Comparison of ENCODE assay signal across 8 cellular contexts in the genomic region with DNA sequence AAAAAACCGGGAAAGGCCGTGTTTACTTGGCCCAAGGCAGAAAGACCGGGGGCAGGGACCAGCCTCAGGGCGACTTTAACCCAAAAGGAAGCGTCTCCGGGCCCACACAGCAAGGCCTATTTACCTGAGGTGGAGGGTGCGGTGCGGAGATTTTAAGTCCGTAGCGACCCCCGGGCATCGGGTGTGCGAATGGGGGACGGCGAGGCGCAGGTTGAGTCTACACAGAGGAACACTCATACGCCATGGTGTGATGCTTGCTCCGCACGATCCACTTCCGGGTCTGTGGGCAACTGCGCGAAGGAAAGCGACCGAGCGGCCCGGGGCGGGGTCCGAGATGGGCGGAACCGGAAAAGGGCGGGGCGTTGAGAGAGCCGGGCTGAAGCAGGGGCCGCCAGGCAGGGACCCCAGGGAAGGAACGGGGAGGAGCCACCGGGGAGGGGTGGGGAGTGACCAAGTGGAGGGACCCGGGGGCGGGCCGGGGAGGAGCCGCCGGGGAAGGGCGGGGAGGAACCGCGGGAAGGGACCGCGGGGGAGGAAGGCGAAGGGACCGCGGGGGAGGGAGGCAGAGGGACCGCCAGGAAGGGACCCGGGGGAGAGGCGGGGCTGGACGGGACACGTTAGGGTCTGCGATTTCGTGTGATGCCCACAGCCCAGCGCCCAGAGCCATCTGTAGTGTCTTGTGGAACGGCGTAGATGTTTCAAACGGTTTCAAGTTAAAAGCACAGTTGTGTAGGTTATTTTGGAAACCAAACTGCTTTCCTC. TPM values are rescaled to one million over a fixed set of nuclear protein-coding genes. Genes with fewer than 3 reads are reported as not detected.
DNase-seq lines count a peak whose midpoint lies in the region; ATAC-seq lines count a peak whose summit lies in the region.

A gene (minus strand): TSS at position 282 of the 762 bp plus-strand sequence. CDS start 17,146 bp downstream, outside the sequence.

- H3K36me3 Mint-ChIP-seq in naive B cell: peaks cover 6 to 11% of the 10 kb centered on the region in 2 donors
- peaks cover 29% of the 10 kb centered on the region for H3K36me3 Mint-ChIP-seq in stimulated activated memory B cell treated with anti-CD40 and anti-IgM and Interleukin-4, amounts not matched to agents 10 μg/mL and 1 μg/mL and 100 μg/mL, for 72 hours

- H3K36me3 ChIP-seq in KOPT-K1 (ENCODE audit: insufficient read depth, low read length): peaks cover 25% of the 10 kb centered on the region

- peak within 1 kb of the TSS; percentile 87 to 99 (median 96) for H3K4me3 Mint-ChIP-seq in naive B cell
- H3K4me3 Mint-ChIP-seq in stimulated activated memory B cell treated with anti-CD40 and anti-IgM and Interleukin-4, amounts not matched to agents 10 μg/mL and 1 μg/mL and 100 μg/mL, for 72 hours: peak within 1 kb of the TSS; percentile 83

- no peaks in the 10 kb centered on the region for H3K27me3 Mint-ChIP-seq in naive B cell
- H3K27me3 Mint-ChIP-seq in stimulated activated memory B cell treated with anti-CD40 and anti-IgM and Interleukin-4, amounts not matched to agents 10 μg/mL and 1 μg/mL and 100 μg/mL, for 72 hours: no peaks in the 10 kb centered on the region

- ATAC-seq in GM21737 (IDR thresholded peaks at IDR 0.05; ENCODE audit: unreplicated experiment) (peak; percentile 97), naive B cell (ENCODE audit: low read depth in 2 of 2) (peak; percentile 92)
- peak; percentile 99 for ATAC-seq in stimulated activated memory B cell treated with anti-CD40 and anti-IgM and Interleukin-4, amounts not matched to agents 10 μg/mL and 1 μg/mL and 100 μg/mL, for 72 hours

- H3K9me3 ChIP-seq in KOPT-K1 (ENCODE audit: insufficient read depth, low read length, poor library complexity, severe bottlenecking): no peaks in the 10 kb centered on the region

- peaks cover 0 to 14% (median 4%) of the 10 kb centered on the region in 7 donors for H3K9me3 Mint-ChIP-seq in naive B cell
- H3K9me3 Mint-ChIP-seq in stimulated activated memory B cell treated with anti-CD40 and anti-IgM and Interleukin-4, amounts not matched to agents 10 μg/mL and 1 μg/mL and 100 μg/mL, for 72 hours: peaks cover under 1% of the 10 kb centered on the region

- peak; percentile 94 for DNase-seq in DMS79 (lab: John Stamatoyannopoulos, UW)
- peak; percentile 94 for DNase-seq in RKO (ENCODE audit: low spot score)
- peak; percentile 98 to 100 for DNase-seq in activated T-helper 1 cell treated with anti-CD3 and anti-CD28 coated beads, Interleukin-2, amount 50 U/mL, for 16 hours (ENCODE audit: low read depth in 1 of 2, low spot score in 1 of 2)
- DNase-seq in fibroblast of gingiva (ENCODE audit: low read depth): peak; percentile 97
- DNase-seq in naive B cell: peak; percentile 98

- H3K27ac ChIP-seq in KOPT-K1 (ENCODE audit: low read depth, low read length, poor library complexity, severe bottlenecking): peak within 1 kb of the TSS; percentile 83

- H3K4me1 Mint-ChIP-seq in naive B cell: peaks cover 20 to 49% (median 22%) of the 10 kb centered on the region in 3 donors
- H3K4me1 Mint-ChIP-seq in stimulated activated memory B cell treated with anti-CD40 and anti-IgM and Interleukin-4, amounts not matched to agents 10 μg/mL and 1 μg/mL and 100 μg/mL, for 72 hours: peaks cover 14% of the 10 kb centered on the region

- H3K27ac Mint-ChIP-seq in naive B cell: peak within 1 kb of the TSS; percentile 90 to 98 (median 96)
- peak within 1 kb of the TSS; percentile 82 for H3K27ac Mint-ChIP-seq in stimulated activated memory B cell treated with anti-CD40 and anti-IgM and Interleukin-4, amounts not matched to agents 10 μg/mL and 1 μg/mL and 100 μg/mL, for 72 hours

RNA-seq across cellular contexts. Expression of the gene that starts here (rescaled TPM):
- polyA plus RNA-seq in naive B cell (ENCODE audit: low read depth in 6 of 6): 10 to 100 TPM; 11.2 to 40.7 (median 25.5) TPM

Comparison
In these comparisons a context has a peak if more than half of its experiments do, and no peak if none do; other contexts are left out.
1. Peak in every context shown above with its lines: DNase-seq, ATAC-seq and H3K27ac ChIP-seq.